In the genomic region with DNA sequence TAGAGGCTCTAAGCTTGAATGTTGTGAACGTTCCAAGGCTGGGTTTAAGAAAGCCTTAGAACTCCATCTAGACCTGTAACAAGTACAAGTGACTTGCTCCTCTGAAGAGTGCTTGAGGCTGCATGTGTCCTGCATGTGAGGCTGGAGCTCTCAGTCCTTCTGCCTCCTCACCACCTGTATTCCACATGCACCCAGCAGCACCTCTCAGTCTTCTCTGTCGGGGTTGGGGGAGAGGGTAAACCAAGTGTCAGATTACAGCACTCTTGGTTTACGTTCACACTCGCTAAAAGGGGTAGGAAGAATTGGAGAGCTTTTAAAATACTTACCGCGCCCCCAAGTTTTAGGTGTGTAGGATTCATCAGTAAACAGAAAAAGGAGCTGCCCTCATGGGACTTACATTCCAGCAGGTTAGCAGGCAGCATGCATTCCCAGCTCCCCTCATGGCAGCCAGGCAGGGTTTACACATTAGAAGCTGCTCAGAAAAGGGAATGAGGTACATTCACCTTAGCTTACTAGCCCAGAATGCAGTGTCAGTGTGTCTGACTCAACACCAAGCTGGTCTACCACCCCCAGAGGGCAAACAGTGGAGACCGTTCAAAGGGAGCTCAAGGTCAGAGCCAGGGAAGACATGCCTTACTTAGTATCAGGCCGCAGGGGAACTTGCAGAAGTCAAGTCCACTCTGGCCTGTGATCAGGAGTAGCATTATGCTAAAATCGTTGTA, we compare ENCODE assay signal across 19 cellular contexts.
"Had no signal": no experiment of that assay in that cellular context is flagged by ENCODE, and none has a peak within 500 bp of the region (broad histone marks: within the 10 kb centered on the region; RNA-seq: fewer than 3 reads in every experiment).

No MANE protein-coding gene starts in this region.

- H3K27me3 ChIP-seq: esophagus squamous epithelium, gastroesophageal sphincter, neutrophil, right lobe of liver, suprapubic skin, thyroid gland had no signal

- H3K27ac Mint-ChIP-seq: nephron progenitor cell; stimulated activated effector memory CD8-positive, alpha-beta T cell treated with anti-CD3 and anti-CD28 coated beads, Interleukin-12 subunit alpha, Interleukin-12 subunit beta, amount 100 ng/mL, for 72 hours; type B pancreatic cell had no signal

- H3K36me3 Mint-ChIP-seq: stimulated activated effector memory CD8-positive, alpha-beta T cell treated with anti-CD3 and anti-CD28 coated beads, Interleukin-12 subunit alpha, Interleukin-12 subunit beta, amount 100 ng/mL, for 72 hours had no signal

- FAIRE-seq: urothelium cell line had no signal

- H3K27ac ChIP-seq: esophagus squamous epithelium, gastroesophageal sphincter, neutrophil, right lobe of liver, suprapubic skin, thyroid gland had no signal

- H3K4me1 ChIP-seq: esophagus squamous epithelium, gastroesophageal sphincter, right lobe of liver, suprapubic skin, thyroid gland had no signal

- H3K36me3 ChIP-seq: neutrophil, suprapubic skin, thyroid gland had no signal

- H3K4me3 ChIP-seq: esophagus squamous epithelium, gastroesophageal sphincter, lung, right lobe of liver, suprapubic skin, thyroid gland had no signal

- DNase-seq: effector memory CD4-positive, alpha-beta T cell; esophagus squamous epithelium; foreskin fibroblast; left colon; left ventricle myocardium superior; naive thymus-derived CD4-positive, alpha-beta T cell; nephron progenitor cell; right lobe of liver; stimulated activated CD4-positive, alpha-beta T cell treated with anti-CD3 and anti-CD28 coated beads, Interleukin-4, amount 100 ng/mL, for 1 hour; stimulated activated CD8-positive, alpha-beta memory T cell treated with anti-CD3 and anti-CD28 coated beads, Interleukin-4, amount 100 ng/mL, for 48 hours; stimulated activated naive CD8-positive, alpha-beta T cell treated with anti-CD3 and anti-CD28 coated beads, Interleukin-15, Interleukin-2, amounts not matched to agents 100 U/mL and 50 U/mL, for 24 hours; thyroid gland had no signal

- H3K4me3 Mint-ChIP-seq: naive thymus-derived CD4-positive, alpha-beta T cell; nephron progenitor cell; stimulated activated effector memory CD8-positive, alpha-beta T cell treated with anti-CD3 and anti-CD28 coated beads, Interleukin-12 subunit alpha, Interleukin-12 subunit beta, amount 100 ng/mL, for 72 hours; type B pancreatic cell had no signal

- ATAC-seq: gastroesophageal sphincter; left colon; left ventricle myocardium superior; naive thymus-derived CD4-positive, alpha-beta T cell; stimulated activated effector memory CD8-positive, alpha-beta T cell treated with anti-CD3 and anti-CD28 coated beads, Interleukin-12 subunit alpha, Interleukin-12 subunit beta, amount 100 ng/mL, for 72 hours; stimulated activated naive CD8-positive, alpha-beta T cell treated with anti-CD3 and anti-CD28 coated beads, Interleukin-15, Interleukin-2, amounts not matched to agents 100 U/mL and 50 U/mL, for 24 hours had no signal

- H3K27me3 Mint-ChIP-seq: naive thymus-derived CD4-positive, alpha-beta T cell; type B pancreatic cell had no signal

- H3K9me3 ChIP-seq: gastroesophageal sphincter, neutrophil, right lobe of liver, thyroid gland had no signal
